8 cellular contexts compared by ENCODE assay signal in genomic region chr11:65606876-65607613, GRCh38. TPM values are rescaled to one million over a fixed set of nuclear protein-coding genes. Genes with fewer than 3 reads are reported as not detected.
A peak's percentile ranks its signal among the peaks of the same experiment; 100 is the strongest.
DNase-seq lines count a peak whose midpoint lies in the region; ATAC-seq, FAIRE-seq and TF ChIP-seq lines count a peak whose summit lies in the region.

No MANE protein-coding gene starts in this region.

- intact Hi-C loops in testis (cut with DNase I; ENCODE audit: low total_unique reads) = no loop called here

- H3K4me1 ChIP-seq in Peyer's patch = peaks cover 0 to 38% (median 7%) of the 10 kb centered on the region in 4 donors
- H3K4me1 ChIP-seq in testis = peaks cover 36% of the 10 kb centered on the region

- WGBS in testis, 2 donors = 33 to 41% methylated on average over 59 to 60 of the region's 67 CpGs

- ATAC-seq in HG02678 (IDR thresholded peaks at IDR 0.05; ENCODE audit: unreplicated experiment) = no peak

- TF ChIP-seq CTCF in Peyer's patch (IDR thresholded peaks at IDR 0.05) (no peak), testis (IDR thresholded peaks at IDR 0.05) (no peak)

- no peaks in the 10 kb centered on the region for H3K9me3 ChIP-seq in Peyer's patch
- H3K9me3 ChIP-seq in testis = no peaks in the 10 kb centered on the region

- FAIRE-seq in HTR-8/SVneo (lab: Jason Lieb, UNC) = no peak

- DNase-seq in DMS153 (lab: John Stamatoyannopoulos, UW) = peak; percentile 97
- DNase-seq in Peyer's patch = peak; percentile 47 to 89 (median 88)
- DNase-seq in epidermal melanocyte (ENCODE audit: insufficient read length, low spot score) = peak; percentile 100
- peak; percentile 89 to 95 for DNase-seq in lung microvascular endothelial cell (ENCODE audit: low read depth in 2 of 2)
- DNase-seq in testis = peak; percentile 94
- no peak for DNase-seq in HTR-8/SVneo (ENCODE audit: insufficient read length, low spot score)
- DNase-seq in T-helper 1 cell = no peak

- H3K4me3 ChIP-seq in Peyer's patch = peak overlapping the region in 1 of 4 donors; percentile 33
- H3K4me3 ChIP-seq in testis = peak overlapping the region; percentile 46 to 47

- H3K27ac ChIP-seq in Peyer's patch (peak overlapping the region; percentile 49 to 66 (median 61)), testis (peak overlapping the region; percentile 69 to 75)

- no peaks in the 10 kb centered on the region for H3K27me3 ChIP-seq in Peyer's patch
- H3K27me3 ChIP-seq in testis = no peaks in the 10 kb centered on the region

- TF ChIP-seq POLR2A in Peyer's patch (IDR thresholded peaks at IDR 0.05) (no peak), testis (IDR thresholded peaks at IDR 0.05) (no peak)

- H3K36me3 ChIP-seq in Peyer's patch (peaks cover 0 to 68% (median 0%) of the 10 kb centered on the region in 3 donors), testis (ENCODE audit: low read depth, missing control alignments) (no peaks in the 10 kb centered on the region)

RNA-seq across cellular contexts. Expression of gene MAP3K11, which starts 7.0 kb away (rescaled TPM):
- 100 to 1,000 TPM; 106 to 209 (median 150) TPM for total RNA-seq in Peyer's patch
- total RNA-seq in lung microvascular endothelial cell = 58.8 and 67.5 TPM in 2 replicates
- total RNA-seq in testis = 10 to 100 TPM; 68.4 to 75.7 TPM
- polyA plus RNA-seq in testis (ENCODE audit: insufficient read depth, low read depth, low replicate concordance) = 40.7 TPM

RNA-seq across cellular contexts. Expression of gene PCNX3, which starts 8.5 kb away (rescaled TPM):
- total RNA-seq in Peyer's patch (100 to 1,000 TPM in 1 of 4 donors, 10 to 100 TPM in 3; 60.2 to 106 (median 81.3) TPM), lung microvascular endothelial cell (10.2 and 12.9 TPM in 2 replicates), testis (10 to 100 TPM; 78.4 to 87.6 TPM)
- 61.4 TPM for polyA plus RNA-seq in testis (ENCODE audit: insufficient read depth, low read depth, low replicate concordance)

RNA-seq across cellular contexts. Expression of gene KCNK7, which starts 11.4 kb away (rescaled TPM):
- 1 to 10 TPM in 3 of 4 donors, not detected in 1; 1.5 to 3.5 (median 2.5) TPM for total RNA-seq in Peyer's patch
- total RNA-seq in lung microvascular endothelial cell = under 0.01 and 0.20 TPM in 2 replicates
- total RNA-seq in testis = 1 to 10 TPM in 1 of 2 donors, under 1 TPM in 1; 0.99 to 2.5 TPM
- polyA plus RNA-seq in testis (ENCODE audit: insufficient read depth, low read depth, low replicate concordance) = 0.26 TPM

RNA-seq across cellular contexts. Expression of gene SIPA1, which starts 30.9 kb away (rescaled TPM):
- total RNA-seq in Peyer's patch = 10 to 100 TPM; 18.0 to 48.7 (median 24.7) TPM
- total RNA-seq in lung microvascular endothelial cell = 42.9 and 92.5 TPM in 2 replicates
- 10 to 100 TPM; 15.2 to 23.5 TPM for total RNA-seq in testis
- 29.0 TPM for polyA plus RNA-seq in testis (ENCODE audit: insufficient read depth, low read depth, low replicate concordance)

RNA-seq across cellular contexts. Expression of gene EHBP1L1, which starts 31.2 kb away (rescaled TPM):
- 100 to 1,000 TPM in 3 of 4 donors, 10 to 100 TPM in 1; 65.2 to 163 (median 121) TPM for total RNA-seq in Peyer's patch
- total RNA-seq in lung microvascular endothelial cell = 2.0 and 4.8 TPM in 2 replicates
- total RNA-seq in testis = 10 to 100 TPM; 51.0 to 66.8 TPM
- 20.5 TPM for polyA plus RNA-seq in testis (ENCODE audit: insufficient read depth, low read depth, low replicate concordance)

Comparison
In these comparisons a context has a peak if more than half of its experiments do, and no peak if none do; other contexts are left out.
1. DNase-seq: peak in DMS153 (single experiment), Peyer's patch (3 of 3), epidermal melanocyte (single experiment), lung microvascular endothelial cell (2 of 2) and testis (single experiment); none in HTR-8/SVneo (single experiment) and T-helper 1 cell (0 of 5).